In the genomic region with DNA sequence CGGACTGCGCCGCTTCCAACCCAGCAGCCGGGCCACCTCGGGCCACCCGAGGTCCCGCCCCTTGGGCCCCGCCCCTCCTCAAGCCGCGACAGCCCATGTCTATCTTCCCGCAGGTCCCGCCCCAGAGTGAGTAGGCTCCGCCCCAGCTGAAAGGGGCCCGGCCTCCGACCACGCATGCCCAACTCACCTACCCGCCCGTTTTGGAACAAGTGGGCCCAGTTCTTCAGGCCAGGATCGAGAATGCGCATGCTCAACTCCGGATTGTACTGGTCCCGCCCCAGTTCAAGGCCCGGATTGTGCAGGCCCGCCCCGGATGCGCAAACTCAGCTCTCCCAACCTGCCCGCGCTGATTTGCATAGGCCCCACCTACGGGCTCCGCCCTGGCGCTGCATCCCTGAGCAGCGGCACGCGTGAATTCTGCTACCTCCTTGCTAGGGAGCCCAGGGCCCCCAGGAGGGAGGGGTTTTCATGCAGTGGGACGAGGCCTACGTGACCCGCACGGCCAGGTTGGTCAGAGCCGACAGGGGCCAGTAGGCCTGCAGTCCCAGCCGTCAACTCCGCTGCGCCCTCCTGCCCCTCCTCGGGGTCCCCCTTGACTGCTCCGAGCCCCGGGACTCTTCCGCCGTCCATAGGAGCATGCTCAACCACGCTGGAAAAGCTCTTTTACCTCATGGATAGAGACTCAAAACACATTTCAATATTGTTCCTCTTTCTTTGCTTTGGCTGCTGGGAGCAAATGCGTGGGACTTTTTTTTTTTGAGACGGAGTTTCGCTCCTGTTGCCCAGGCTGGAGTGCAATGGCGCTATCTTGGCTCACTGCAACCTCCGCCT, we compare ENCODE assay signal across 8 cellular contexts.
DNase-seq lines count a peak whose midpoint lies in the region; ATAC-seq lines count a peak whose summit lies in the region.

A gene (minus strand): TSS at position 8 of the 831 bp plus-strand sequence. CDS start 26 bp downstream, outside the sequence.

- peak; percentile 99 for DNase-seq in AML-193 (lab: John Stamatoyannopoulos, UW)
- DNase-seq in NCI-H446 (lab: John Stamatoyannopoulos, UW): peak; percentile 93 to 97
- peak; percentile 99 for DNase-seq in activated CD4-positive, CD25-positive, alpha-beta regulatory T cell treated with anti-CD3 and anti-CD28 coated beads, Interleukin-2, amount 50 U/mL, for 72 hours
- peak; percentile 96 to 99 for DNase-seq in cerebellar nuclear complex (lab: John Stamatoyannopoulos, UW)
- DNase-seq in islet precursor cell: peak; percentile 100
- peak; percentile 99 for DNase-seq in stimulated activated CD4-positive, alpha-beta T cell treated with anti-CD3 and anti-CD28 coated beads, Interleukin-12 subunit alpha, Interleukin-12 subunit beta, amount 100 ng/mL, for 4 hours

- ATAC-seq in GM19043 (IDR thresholded peaks at IDR 0.05; ENCODE audit: low read depth, unreplicated experiment) (peak; percentile 75), HG03354 (IDR thresholded peaks at IDR 0.05; ENCODE audit: poor library complexity, severe bottlenecking, unreplicated experiment) (peak; percentile 88)

Comparison
In these comparisons a context has a peak if more than half of its experiments do, and no peak if none do; other contexts are left out.
1. Peak in every context shown above with its lines: DNase-seq and ATAC-seq.